In the genomic region with DNA sequence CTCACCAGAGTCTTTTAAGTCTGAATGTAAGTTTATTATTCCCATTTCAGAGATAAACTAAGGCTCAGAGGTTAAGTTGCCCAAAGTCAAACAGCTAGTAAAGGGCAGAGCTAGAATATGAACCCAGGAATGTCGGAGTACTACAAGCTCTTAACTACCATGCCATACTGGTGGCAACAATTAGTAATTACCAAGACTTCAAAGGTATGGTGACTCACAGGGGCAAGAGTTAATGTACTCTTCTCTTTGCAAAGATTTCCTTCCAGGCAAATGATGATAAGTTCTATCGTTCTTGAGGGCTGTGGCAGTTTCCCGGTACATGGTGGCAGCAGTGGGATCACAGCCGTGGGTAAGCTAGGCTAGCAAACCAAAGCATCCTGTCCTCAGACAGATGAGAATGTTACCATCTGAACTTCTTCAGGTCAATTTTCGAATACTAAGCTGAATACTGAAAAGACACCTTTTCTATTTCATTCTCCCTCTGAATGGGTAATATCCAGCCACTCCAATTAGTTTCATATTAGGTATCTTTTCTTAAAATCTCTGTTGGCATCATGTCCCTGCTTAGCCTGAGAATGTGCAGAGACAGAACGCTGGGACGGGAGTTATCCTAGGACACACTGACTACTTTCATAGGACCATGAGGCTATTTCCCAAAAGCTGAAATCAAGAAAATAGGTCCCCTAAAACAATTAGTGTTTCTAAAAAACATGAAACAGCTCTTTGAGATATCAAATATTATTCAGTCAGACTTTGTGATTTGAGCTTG, we compare ENCODE assay signal across 16 cellular contexts.
DNase-seq lines count a peak whose midpoint lies in the region; ATAC-seq and TF ChIP-seq lines count a peak whose summit lies in the region.
"Had no signal": no experiment of that assay in that cellular context is flagged by ENCODE, and none has a peak within 500 bp of the region (broad histone marks: within the 10 kb centered on the region; RNA-seq: fewer than 3 reads in every experiment).

No MANE protein-coding gene starts in this region.

- peak overlapping the region; percentile 60 for H3K27ac Mint-ChIP-seq in nephron progenitor cell
- H3K27ac Mint-ChIP-seq: CD14-positive monocyte; CD8-positive, alpha-beta T cell; GM23338 had no signal

- POLR2A ChIA-PET in HCT116 (lab: Charles Lee): interaction anchor here (0.5 to 1.8 kb wide), 2 partner anchors 35 to 173 kb away, joined by 3 to 6 read pairs; no protein-coding TSS in a partner anchor
- POLR2A ChIA-PET in SK-N-SH (lab: Yijun Ruan, JAX): interaction anchor here (0.5 to 2.3 kb wide), 3 partner anchors 35 to 52 kb away, joined by 3 to 17 read pairs (median 6); no protein-coding TSS in a partner anchor

- no peaks in the 10 kb centered on the region for H3K9me3 Mint-ChIP-seq in nephron progenitor cell
- H3K9me3 Mint-ChIP-seq: CD14-positive monocyte; CD8-positive, alpha-beta T cell; GM23338 had no signal

- H3K79me2 ChIP-seq in HCT116 (ENCODE audit: insufficient read depth, low read length): no peaks in the 10 kb centered on the region
- peaks cover 3% of the 10 kb centered on the region; the same call in 1 of the 2 replicates for H3K79me2 ChIP-seq in SK-N-SH (ENCODE audit: insufficient read depth)

- peaks cover 33 to 64% of the 10 kb centered on the region in 2 experiments for H3K4me1 ChIP-seq in HCT116 (ENCODE audit: control insufficient read depth in 1 of 2, insufficient read depth in 2 of 2, low read length in 2 of 2)
- H3K4me1 ChIP-seq in SK-N-SH (ENCODE audit: control insufficient read depth in 1 of 2, insufficient read depth in 2 of 2, low read depth in 1 of 2, low read length in 1 of 2): peaks cover 8 to 29% of the 10 kb centered on the region in 2 experiments
- H3K4me1 ChIP-seq in left ventricle myocardium inferior: peaks cover 18% of the 10 kb centered on the region
- H3K4me1 ChIP-seq: Caco-2 had no signal

- peak overlapping the region in 1 of 2 experiments; percentile 13; a peak in 1 of 4 replicates for H3K4me3 ChIP-seq in HCT116 (replicated peaks in 1 of 2; ENCODE audit: low read depth in 1 of 2, low read length in 2 of 2)
- H3K4me3 ChIP-seq in SK-N-SH (ENCODE audit: low read depth in 2 of 2, low read length in 1 of 2): no peak overlapping the region
- H3K4me3 ChIP-seq in epithelial cell of esophagus (ENCODE audit: low read length): no peak overlapping the region
- no peak overlapping the region for H3K4me3 ChIP-seq in left ventricle myocardium inferior
- H3K4me3 ChIP-seq: GM12878, GM23338 had no signal

- H3K4me2 ChIP-seq in HCT116 (ENCODE audit: low read length) (peak overlapping the region; percentile 59), SK-N-SH (peak overlapping the region; percentile 14; the same call in 1 of the 2 replicates)
- H3K4me2 ChIP-seq: GM23338 had no signal

- DNase-seq in HCT116 (ENCODE audit: low read depth, low spot score) (peak; percentile 42), SK-N-SH (peak; percentile 54), epithelial cell of esophagus (ENCODE audit: low read depth) (peak; percentile 40), nephron progenitor cell (no peak), NCI-H1092 treated with DMSO at 0.1 percent for 48 hours (lab: John Stamatoyannopoulos, UW) (no peak), T-helper 1 cell (no peak), left ventricle myocardium inferior (no peak)
- DNase-seq: Caco-2; CD8-positive, alpha-beta T cell; DMS53; H7 had no signal

- H3K9ac ChIP-seq in HCT116 (ENCODE audit: low read length): no peak overlapping the region
- no peak overlapping the region for H3K9ac ChIP-seq in SK-N-SH

- no TSS peak for BruUV-seq in HCT116 (replicated peaks; lab: Mats Ljungman, UMichigan)

- no peak for TF ChIP-seq POLR2A in HCT116 (IDR thresholded peaks at IDR 0.05; ENCODE audit: borderline replicate concordance, extremely low read depth, insufficient read depth, insufficient read length)

- H3K36me3 ChIP-seq in HCT116 (ENCODE audit: control insufficient read depth in 1 of 2, insufficient read depth in 2 of 2, low read length in 2 of 2) (no peaks in the 10 kb centered on the region), SK-N-SH (replicated peaks in 1 of 2; ENCODE audit: control insufficient read depth in 1 of 2, insufficient read depth in 2 of 2, low read length in 1 of 2) (no peaks in the 10 kb centered on the region), left ventricle myocardium inferior (no peaks in the 10 kb centered on the region)

- CTCF ChIA-PET in HCT116 (lab: Charles Lee): interaction anchor here (1.2 to 1.5 kb wide), 2 partner anchors 72 to 87 kb away, joined by 3 read pairs; no protein-coding TSS in a partner anchor
- CTCF ChIA-PET in SK-N-SH (lab: Yijun Ruan, JAX): interaction anchor here (0.8 to 7.0 kb wide), 13 partner anchors 9 to 151 kb away, joined by 3 to 60 read pairs (median 4); no protein-coding TSS in a partner anchor

- 0 out of 4 replicates have a peak, but pooled peaks of 1 of the 2 experiments have one; percentile 1 for TF ChIP-seq EP300 in SK-N-SH (IDR thresholded peaks at IDR 0.05; ENCODE audit: borderline replicate concordance in 1 of 2, low read depth in 1 of 2, low read length in 1 of 2)

- peaks cover 2% of the 10 kb centered on the region for H3K27me3 Mint-ChIP-seq in nephron progenitor cell (ENCODE audit: low read depth, poor library complexity)

- H3K4me3 Mint-ChIP-seq in nephron progenitor cell: no peak overlapping the region
- H3K4me3 Mint-ChIP-seq: CD14-positive monocyte; CD8-positive, alpha-beta T cell; GM23338 had no signal

- peaks cover 8% of the 10 kb centered on the region for H3K36me3 Mint-ChIP-seq in nephron progenitor cell (ENCODE audit: low read depth)
- H3K36me3 Mint-ChIP-seq: CD14-positive monocyte; CD8-positive, alpha-beta T cell had no signal

- no peak overlapping the region for H2AFZ ChIP-seq in HCT116 (ENCODE audit: low read depth, low read length, poor library complexity, severe bottlenecking)
- no peak overlapping the region for H2AFZ ChIP-seq in SK-N-SH (ENCODE audit: low read depth)
- H2AFZ ChIP-seq: GM23338 had no signal

- WGBS in SK-N-SH (ENCODE audit: low lambda C conversion rate): 38% methylated on average over 7 of the region's 7 CpGs

- H4K20me1 ChIP-seq in HCT116 (ENCODE audit: insufficient read depth): no peaks in the 10 kb centered on the region
- no peaks in the 10 kb centered on the region for H4K20me1 ChIP-seq in SK-N-SH (ENCODE audit: insufficient read depth)

- ATAC-seq in HCT116 (peak; percentile 65), GM21447 (IDR thresholded peaks at IDR 0.05; ENCODE audit: unreplicated experiment) (no peak)
- ATAC-seq: CD8-positive, alpha-beta T cell; GM23338; HepG2 had no signal

- H3K9me3 ChIP-seq in HCT116 (ENCODE audit: control insufficient read depth in 1 of 2, insufficient read depth in 1 of 2, low read depth in 1 of 2, low read length in 2 of 2) (no peaks in the 10 kb centered on the region), SK-N-SH (no peaks in the 10 kb centered on the region), left ventricle myocardium inferior (replicated peaks) (no peaks in the 10 kb centered on the region)
- H3K9me3 ChIP-seq: Caco-2 had no signal

- no peak overlapping the region for H3K27ac ChIP-seq in HCT116 (ENCODE audit: low read depth, low read length)
- H3K27ac ChIP-seq in SK-N-SH (ENCODE audit: low read depth in 2 of 2, low read length in 1 of 2): peak overlapping the region; percentile 47 to 92; a peak in 3 of 4 replicates
- H3K27ac ChIP-seq in left ventricle myocardium inferior (replicated peaks): no peak overlapping the region

- H3K9me2 ChIP-seq in HCT116 (ENCODE audit: insufficient read depth) (no peaks in the 10 kb centered on the region), SK-N-SH (no peaks in the 10 kb centered on the region)

- no peaks in the 10 kb centered on the region for H3K27me3 ChIP-seq in HCT116 (ENCODE audit: insufficient read depth, low read length)
- no peaks in the 10 kb centered on the region for H3K27me3 ChIP-seq in SK-N-SH (ENCODE audit: insufficient read depth)
- H3K27me3 ChIP-seq in left ventricle myocardium inferior (ENCODE audit: low read depth): no peaks in the 10 kb centered on the region

- no peak for TF ChIP-seq CTCF in HCT116 (IDR thresholded peaks at IDR 0.05 in 2 of 3, conservative IDR thresholded peaks at IDR 0.05 in 1 of 3; ENCODE audit: borderline replicate concordance in 1 of 3, insufficient read depth in 1 of 3, low read depth in 2 of 3, low read length in 2 of 3)
- no peak for TF ChIP-seq CTCF in SK-N-SH (IDR thresholded peaks at IDR 0.05)
- TF ChIP-seq CTCF in epithelial cell of esophagus (IDR thresholded peaks at IDR 0.05; ENCODE audit: insufficient read depth, low read depth, low read length, missing control alignments): no peak
- no peak for TF ChIP-seq CTCF in nephron progenitor cell (IDR thresholded peaks at IDR 0.05)
- TF ChIP-seq CTCF in left ventricle myocardium inferior (IDR thresholded peaks at IDR 0.05; ENCODE audit: borderline replicate concordance): no peak

- intact Hi-C loops in HCT116 (cut with micrococcal nuclease) (no loop called here), left ventricle myocardium inferior (cut with micrococcal nuclease) (no loop called here)

- no peak for TF ChIP-seq RAD21 in HCT116 (IDR thresholded peaks at IDR 0.05; ENCODE audit: low read depth)
- no peak for TF ChIP-seq RAD21 in SK-N-SH (IDR thresholded peaks at IDR 0.05; ENCODE audit: low read length)

- peaks cover 15% of the 10 kb centered on the region for H3F3A ChIP-seq in SK-N-SH (replicated peaks; ENCODE audit: insufficient read depth)

- H3K4me1 Mint-ChIP-seq in nephron progenitor cell: peaks cover 39% of the 10 kb centered on the region
- H3K4me1 Mint-ChIP-seq: CD14-positive monocyte had no signal

- RAD21 ChIA-PET in HCT116 (lab: Charles Lee; ENCODE audit: low non-redundant PET in 1 of 2, low total read pairs in 2 of 2, uncharacterized antibody in 2 of 2, unreplicated experiment in 2 of 2): interaction anchor here in 1 of 2 experiments (0.6 kb wide), 1 partner anchor 26 kb away, joined by 5 read pairs; no protein-coding TSS in a partner anchor

TF ChIP-seq in HCT116, 20 proteins besides CTCF, POLR2A, EP300 and RAD21 (continues in another document):
- no peak for TF ChIP-seq POLR2AphosphoS5 (IDR thresholded peaks at IDR 0.05; ENCODE audit: low read depth, low read length)
- peak; percentile 20; the same call in 1 of the 2 replicates for TF ChIP-seq SIN3A (IDR thresholded peaks at IDR 0.05; ENCODE audit: low read depth)
- TF ChIP-seq JUND (IDR thresholded peaks at IDR 0.05): peak; percentile 71
- peak; percentile 62 for TF ChIP-seq TCF7L2 (IDR thresholded peaks at IDR 0.05; ENCODE audit: borderline replicate concordance, extremely low read depth, insufficient read depth, insufficient read length)
- peak; percentile 72 for TF ChIP-seq FOSL1 (IDR thresholded peaks at IDR 0.05; ENCODE audit: low read depth)

TF ChIP-seq in SK-N-SH, 30 proteins besides CTCF, POLR2A, EP300 and RAD21 (continues in another document):
- no peak for TF ChIP-seq FOXJ3 (CRISPR knock-in tag; IDR thresholded peaks at IDR 0.05)
- TF ChIP-seq GATA2 (CRISPR knock-in tag; IDR thresholded peaks at IDR 0.05): peak; percentile 54

Comparison
In these comparisons a context has a peak if more than half of its experiments do, and no peak if none do; other contexts are left out.
1. DNase-seq: peak in HCT116 (single experiment), SK-N-SH (single experiment) and epithelial cell of esophagus (single experiment); none in nephron progenitor cell (single experiment), NCI-H1092 treated with DMSO at 0.1 percent for 48 hours (single experiment), T-helper 1 cell (0 of 5) and left ventricle myocardium inferior (single experiment).
2. H3K27ac ChIP-seq: peak in SK-N-SH (2 of 2); none in HCT116 (single experiment) and left ventricle myocardium inferior (single experiment).
3. Of the 11 proteins assayed by ChIP-seq in both SK-N-SH and HCT116: peak only in SK-N-SH: none; only in HCT116: JUND, MAX and SIN3A; in both: none; in neither: 8.